16 cellular contexts compared by ENCODE assay signal in the genomic region with DNA sequence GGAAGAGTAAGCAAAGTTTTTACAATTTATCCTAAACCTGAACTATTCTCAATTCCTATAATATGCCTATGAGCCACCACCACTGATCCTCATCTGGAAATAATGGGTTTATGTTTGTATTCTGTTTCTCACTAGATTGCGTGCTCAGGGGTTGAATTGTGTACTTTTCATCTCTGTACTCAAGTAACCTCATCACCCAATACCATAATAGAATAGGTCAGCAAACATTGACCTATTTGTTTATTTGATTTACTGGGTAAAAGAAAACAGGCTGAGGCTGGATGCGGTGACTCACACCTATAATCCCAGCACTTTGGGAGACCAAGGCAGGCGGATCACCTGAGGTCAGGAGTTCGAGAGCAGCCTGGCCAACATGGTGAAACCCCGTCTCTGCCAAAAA. TPM values are rescaled to one million over a fixed set of nuclear protein-coding genes. Genes with fewer than 3 reads are reported as not detected.
A peak's percentile ranks its signal among the peaks of the same experiment; 100 is the strongest.
DNase-seq lines count a peak whose midpoint lies in the region; ATAC-seq and TF ChIP-seq lines count a peak whose summit lies in the region.
"Had no signal": no experiment of that assay in that cellular context is flagged by ENCODE, and none has a peak within 500 bp of the region (broad histone marks: within the 10 kb centered on the region; RNA-seq: fewer than 3 reads in every experiment).

No MANE protein-coding gene starts in this region.

- no peaks in the 10 kb centered on the region for H3K9me3 Mint-ChIP-seq in HFFc6
- H3K9me3 Mint-ChIP-seq in CD4-positive, alpha-beta memory T cell = no peaks in the 10 kb centered on the region
- H3K9me3 Mint-ChIP-seq: CD8-positive, alpha-beta memory T cell had no signal

- no peak overlapping the region for H2BK120ac ChIP-seq in mesenchymal stem cell (ENCODE audit: low read depth, low read length)

- CTCF ChIA-PET in PC-3 (lab: Charles Lee) = no interaction called here
- CTCF ChIA-PET in CD4-positive, alpha-beta memory T cell (lab: Charles Lee; ENCODE audit: partially characterized antibody) = no interaction called here

- no peak for TF ChIP-seq CTCF in HFFc6 (IDR thresholded peaks at IDR 0.05)
- TF ChIP-seq CTCF in PC-3 (conservative IDR thresholded peaks at IDR 0.05; ENCODE audit: low read depth, low read length) = no peak

- H3K36me3 ChIP-seq in PC-3 (ENCODE audit: low read depth, low read length) (no peaks in the 10 kb centered on the region), mesenchymal stem cell (ENCODE audit: control insufficient read depth in 1 of 2, insufficient read depth in 2 of 2, low read depth in 1 of 2, low read length in 2 of 2) (no peaks in the 10 kb centered on the region)
- H3K36me3 ChIP-seq in CD4-positive, alpha-beta memory T cell (ENCODE audit: insufficient read depth, low read length) = no peaks in the 10 kb centered on the region
- H3K36me3 ChIP-seq: BLaER1 had no signal

- H3K9me3 ChIP-seq in PC-3 (ENCODE audit: low read length) (no peaks in the 10 kb centered on the region), mesenchymal stem cell (ENCODE audit: control insufficient read depth, low read length) (no peaks in the 10 kb centered on the region)
- H3K9me3 ChIP-seq in CD4-positive, alpha-beta memory T cell (ENCODE audit: control insufficient read depth in 1 of 2, low read length in 2 of 2) = no peaks in the 10 kb centered on the region
- H3K9me3 ChIP-seq: BLaER1 had no signal

- H3K23ac ChIP-seq in mesenchymal stem cell (ENCODE audit: low read length in 2 of 2) = no peak overlapping the region

- H3K79me2 ChIP-seq in PC-3 (ENCODE audit: low read length) = no peaks in the 10 kb centered on the region

- ATAC-seq in PC-3 (peak; percentile 37), GM18498 (IDR thresholded peaks at IDR 0.05; ENCODE audit: unreplicated experiment) (no peak)

- H2BK5ac ChIP-seq in mesenchymal stem cell (ENCODE audit: low read depth, low read length, poor library complexity, severe bottlenecking) = no peak overlapping the region

- H3K18ac ChIP-seq in mesenchymal stem cell (ENCODE audit: low read depth in 1 of 2, low read length in 2 of 2) = no peak overlapping the region

- H2AFZ ChIP-seq in PC-3 (ENCODE audit: low read length) = no peak overlapping the region
- no peak overlapping the region for H2AFZ ChIP-seq in mesenchymal stem cell (ENCODE audit: low read depth, low read length)

- H3F3A ChIP-seq in PC-3 (ENCODE audit: low read length, unreplicated experiment) = no peaks in the 10 kb centered on the region

- H3K9ac ChIP-seq in PC-3 (ENCODE audit: low read length) = no peak overlapping the region
- no peak overlapping the region for H3K9ac ChIP-seq in mesenchymal stem cell (ENCODE audit: low read length)
- H3K9ac ChIP-seq: BLaER1 had no signal

- H3K9me2 ChIP-seq in PC-3 (replicated peaks; ENCODE audit: low read length) = no peaks in the 10 kb centered on the region

- H2AK5ac ChIP-seq in mesenchymal stem cell (ENCODE audit: low read length, severe bottlenecking) = no peak overlapping the region

- no TSS peak for BruUV-seq in PC-3 (replicated peaks; lab: Mats Ljungman, UMichigan)

- no peak overlapping the region for H3K4me3 ChIP-seq in PC-3 (ENCODE audit: low read length)
- no peak overlapping the region for H3K4me3 ChIP-seq in mesenchymal stem cell (ENCODE audit: insufficient read depth in 1 of 2, low read depth in 1 of 2, low read length in 2 of 2)
- no peak overlapping the region for H3K4me3 ChIP-seq in CD4-positive, alpha-beta memory T cell (ENCODE audit: low read length in 2 of 2)
- H3K4me3 ChIP-seq: BLaER1 had no signal

- intact Hi-C loops in PC-3 (cut with micrococcal nuclease) = no loop called here
- intact Hi-C loops in CD4-positive, alpha-beta memory T cell (cut with micrococcal nuclease) = no loop called here

- no peaks in the 10 kb centered on the region for H3K36me3 Mint-ChIP-seq in HFFc6 (ENCODE audit: low read depth)
- no peaks in the 10 kb centered on the region for H3K36me3 Mint-ChIP-seq in CD4-positive, alpha-beta memory T cell
- H3K36me3 Mint-ChIP-seq: CD8-positive, alpha-beta memory T cell had no signal

- H3K27me3 ChIP-seq in PC-3 (ENCODE audit: low read length) = no peaks in the 10 kb centered on the region
- no peaks in the 10 kb centered on the region for H3K27me3 ChIP-seq in mesenchymal stem cell (ENCODE audit: control insufficient read depth in 1 of 2, insufficient read depth in 1 of 2, low read length in 2 of 2)
- no peaks in the 10 kb centered on the region for H3K27me3 ChIP-seq in CD4-positive, alpha-beta memory T cell (ENCODE audit: insufficient read depth, low read length)
- H3K27me3 ChIP-seq: BLaER1 had no signal

- H4K20me1 ChIP-seq in PC-3 (ENCODE audit: low read length) = no peaks in the 10 kb centered on the region
- H4K20me1 ChIP-seq: BLaER1 had no signal

- no peaks in the 10 kb centered on the region for H3K79me1 ChIP-seq in mesenchymal stem cell (replicated peaks; ENCODE audit: low read length, poor library complexity, severe bottlenecking)

- H4K91ac ChIP-seq in mesenchymal stem cell (ENCODE audit: low read length) = no peak overlapping the region

- no peak overlapping the region for H3K4ac ChIP-seq in mesenchymal stem cell (ENCODE audit: low read depth in 1 of 2, low read length in 2 of 2)

- 0 out of 2 replicates have a peak overlapping the region, but pooled peaks have one; percentile 12 for H3K27ac Mint-ChIP-seq in HFFc6
- H3K27ac Mint-ChIP-seq in CD4-positive, alpha-beta memory T cell = no peak overlapping the region
- H3K27ac Mint-ChIP-seq: CD8-positive, alpha-beta memory T cell had no signal

- peaks cover 11% of the 10 kb centered on the region for H3K4me1 ChIP-seq in PC-3 (ENCODE audit: insufficient read depth, low read length)
- H3K4me1 ChIP-seq in mesenchymal stem cell (ENCODE audit: control insufficient read depth, insufficient read depth, low read depth, low read length) = no peaks in the 10 kb centered on the region
- H3K4me1 ChIP-seq in CD4-positive, alpha-beta memory T cell (ENCODE audit: insufficient read depth, low read length) = no peaks in the 10 kb centered on the region

- no peaks in the 10 kb centered on the region; the same call in 1 of the 2 replicates for H3K27me3 Mint-ChIP-seq in HFFc6 (ENCODE audit: insufficient read depth)
- peaks cover 0 to 9% of the 10 kb centered on the region in 2 donors for H3K27me3 Mint-ChIP-seq in CD4-positive, alpha-beta memory T cell

- no peak overlapping the region for H3K4me3 Mint-ChIP-seq in HFFc6
- no peak overlapping the region for H3K4me3 Mint-ChIP-seq in CD4-positive, alpha-beta memory T cell
- H3K4me3 Mint-ChIP-seq: CD8-positive, alpha-beta memory T cell had no signal

- no peak overlapping the region for H4K8ac ChIP-seq in mesenchymal stem cell (ENCODE audit: low read length)

- POLR2A ChIA-PET in PC-3 (lab: Charles Lee; ENCODE audit: unreplicated experiment) = no interaction called here
- POLR2A ChIA-PET in CD4-positive, alpha-beta memory T cell (lab: Charles Lee; ENCODE audit: partially characterized antibody) = no interaction called here

- H2BK12ac ChIP-seq in mesenchymal stem cell (ENCODE audit: low read length in 2 of 2) = no peak overlapping the region

- H3K4me2 ChIP-seq in PC-3 (ENCODE audit: low read length) (no peak overlapping the region), mesenchymal stem cell (ENCODE audit: low read length, poor library complexity, severe bottlenecking) (no peak overlapping the region)
- H3K4me2 ChIP-seq: BLaER1 had no signal

- no peak overlapping the region for H2BK15ac ChIP-seq in mesenchymal stem cell (ENCODE audit: low read depth, poor library complexity, severe bottlenecking)

- H3K14ac ChIP-seq in mesenchymal stem cell (ENCODE audit: low read length in 2 of 2) = no peak overlapping the region

- WGBS in mesenchymal stem cell = 49% methylated on average over 4 of the region's 5 CpGs

- no peak overlapping the region for H3K27ac ChIP-seq in PC-3 (ENCODE audit: low read length)
- H3K27ac ChIP-seq in mesenchymal stem cell (ENCODE audit: low read length, poor library complexity, severe bottlenecking) = no peak overlapping the region
- H3K27ac ChIP-seq in CD4-positive, alpha-beta memory T cell (ENCODE audit: low read depth, low read length) = no peak overlapping the region
- H3K27ac ChIP-seq: 22Rv1, BLaER1 had no signal

- DNase-seq in DMS153 (lab: John Stamatoyannopoulos, UW) = peak; percentile 84
- no peak for DNase-seq in DMS153 treated with DMSO at 0.1 percent for 48 hours (lab: John Stamatoyannopoulos, UW; ENCODE audit: unreplicated experiment)
- no peak for DNase-seq in HFFc6
- DNase-seq in PC-3 = peak; percentile 54
- DNase-seq in mesenchymal stem cell = peak; percentile 80
- no peak for DNase-seq in NCI-H2171 (lab: John Stamatoyannopoulos, UW)
- no peak for DNase-seq in CD4-positive, alpha-beta memory T cell
- DNase-seq: CD8-positive, alpha-beta memory T cell; KBM-7; NCI-H1092 treated with DMSO at 0.1 percent for 48 hours; NCI-H345; SHP77 treated with DMSO at 0.1 percent for 48 hours had no signal

- peaks cover 34% of the 10 kb centered on the region for H3K4me1 Mint-ChIP-seq in HFFc6 (ENCODE audit: low read depth)
- no peaks in the 10 kb centered on the region for H3K4me1 Mint-ChIP-seq in CD4-positive, alpha-beta memory T cell
- H3K4me1 Mint-ChIP-seq: CD8-positive, alpha-beta memory T cell had no signal

RNA-seq across cellular contexts. Expression of gene MMP12, which starts 5.4 kb away (rescaled TPM):
- 1 to 10 TPM in 1 of 6 experiments, under 1 TPM in 5; 0.20 to 1.2 (median 0.31) TPM for total RNA-seq in HFFc6 (2021; fragmentation: NEBNext Ultra II Directional; extraction: Animal tissue kit (Norgen Biotek cat#: 25700))
- total RNA-seq in PC-3 (2014; rRNA removed) = not detected in 2 replicates
- not detected for polyA plus RNA-seq in mesenchymal stem cell (2013, experiment 1 of 2)
- polyA plus RNA-seq in mesenchymal stem cell (2013, experiment 2 of 2) = 0.01 TPM
- total RNA-seq in CD4-positive, alpha-beta memory T cell = not detected
- polyA plus RNA-seq in CD4-positive, alpha-beta memory T cell = not detected
- total RNA-seq: CD8-positive, alpha-beta memory T cell; T-helper 2 cell treated with Interferon-gamma antibody and Interleukin-4, amounts not matched to agents 100 ng/mL and 5 ng/mL, for 36 hours had no signal
- polyA plus RNA-seq: CD8-positive, alpha-beta memory T cell had no signal

RNA-seq across cellular contexts. Expression of gene MMP3, which starts 25.9 kb away (rescaled TPM):
- 100 to 1,000 TPM in 1 of 6 experiments, 10 to 100 TPM in 5; 35.4 to 112 (median 42.1) TPM for total RNA-seq in HFFc6 (2021; fragmentation: NEBNext Ultra II Directional; extraction: Animal tissue kit (Norgen Biotek cat#: 25700))
- total RNA-seq in PC-3 (2014; rRNA removed) = not detected in 2 replicates
- 2.7 TPM for polyA plus RNA-seq in mesenchymal stem cell (2013, experiment 1 of 2)
- polyA plus RNA-seq in mesenchymal stem cell (2013, experiment 2 of 2) = 2.9 TPM
- total RNA-seq in CD4-positive, alpha-beta memory T cell = not detected
- not detected for polyA plus RNA-seq in CD4-positive, alpha-beta memory T cell
- total RNA-seq: CD8-positive, alpha-beta memory T cell; T-helper 2 cell treated with Interferon-gamma antibody and Interleukin-4, amounts not matched to agents 100 ng/mL and 5 ng/mL, for 36 hours had no signal
- polyA plus RNA-seq: CD8-positive, alpha-beta memory T cell had no signal

Comparison
In these comparisons a context has a peak if more than half of its experiments do, and no peak if none do; other contexts are left out.
1. DNase-seq: peak in DMS153 (single experiment), PC-3 (single experiment) and mesenchymal stem cell (single experiment); none in DMS153 treated with DMSO at 0.1 percent for 48 hours (single experiment), HFFc6 (single experiment), NCI-H2171 (single experiment) and CD4-positive, alpha-beta memory T cell (0 of 5).
2. RNA of gene MMP3, which starts 25.9 kb away (total RNA-seq): 35.4 to 112 TPM in HFFc6; not detected in PC-3 and not detected in CD4-positive, alpha-beta memory T cell; every median in the first group is over 10 times any median in the second.